In the genomic region with DNA sequence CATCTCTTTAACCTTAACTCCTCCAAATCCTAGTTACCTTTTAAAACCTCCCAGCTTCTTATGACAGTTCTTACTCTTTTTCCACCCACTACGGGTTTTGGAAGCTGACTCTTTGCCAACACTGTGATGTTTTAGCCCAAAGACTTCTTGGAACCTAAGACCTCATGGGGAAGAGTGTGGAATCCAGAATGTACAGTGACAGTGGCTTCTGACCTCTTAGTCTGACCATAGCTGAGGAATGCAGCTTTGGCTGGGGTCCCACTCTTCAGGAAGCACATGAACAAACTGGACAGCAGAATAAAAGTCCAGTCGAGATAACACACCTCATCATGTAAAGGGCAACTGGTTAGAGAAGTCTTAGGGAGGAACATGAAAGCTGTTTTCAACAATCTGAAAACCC, we compare ENCODE assay signal across 28 cellular contexts.
DNase-seq lines count a peak whose midpoint lies in the region; ATAC-seq, FAIRE-seq and TF ChIP-seq lines count a peak whose summit lies in the region.
"Had no signal": no experiment of that assay in that cellular context is flagged by ENCODE, and none has a peak within 500 bp of the region (broad histone marks: within the 10 kb centered on the region; RNA-seq: fewer than 3 reads in every experiment).

No MANE protein-coding gene starts in this region.

- ATAC-seq in upper lobe of left lung (ENCODE audit: low FRiP score in 2 of 2) = no peak
- ATAC-seq: activated T-cell treated with anti-CD3 and anti-CD28 coated beads, Interleukin-2, amount 50 U/mL, for 4 hours; gastroesophageal sphincter; T-helper 17 cell had no signal

- H3K36me3 Mint-ChIP-seq in endodermal cell (ENCODE audit: low read depth) = no peaks in the 10 kb centered on the region
- H3K36me3 Mint-ChIP-seq: CD4-positive, CD25-positive, alpha-beta regulatory T cell had no signal

- 72 to 80% methylated on average over 1 to 2 of the region's 2 CpGs for WGBS in endodermal cell (ENCODE audit: insufficient coverage in 1 of 2, insufficient read length in 1 of 2), 2 experiments
- whole genome bisulfite sequencing in liver = 49% methylated on average over 2 of the region's 2 CpGs
- 30 to 40% methylated on average over 2 of the region's 2 CpGs for WGBS in testis, 2 donors
- 46 to 48% methylated on average over 2 of the region's 2 CpGs for WGBS in upper lobe of left lung, 2 donors

- intact Hi-C loops in testis (cut with DNase I; ENCODE audit: low total_unique reads) (no loop called here), colonic mucosa (cut with DNase I) (no loop called here)

- H3K9me3 ChIP-seq in endodermal cell (ENCODE audit: control insufficient read depth, low read length) (no peaks in the 10 kb centered on the region), liver (ENCODE audit: control insufficient read depth in 4 of 4, low read length in 3 of 4) (no peaks in the 10 kb centered on the region), testis (no peaks in the 10 kb centered on the region), upper lobe of left lung (no peaks in the 10 kb centered on the region), colonic mucosa (no peaks in the 10 kb centered on the region)
- H3K9me3 ChIP-seq: gastroesophageal sphincter, thoracic aorta had no signal

- H3K27ac Mint-ChIP-seq in endodermal cell = no peak overlapping the region
- H3K27ac Mint-ChIP-seq: CD4-positive, CD25-positive, alpha-beta regulatory T cell; T-helper 17 cell had no signal

- H3K27me3 ChIP-seq in endodermal cell (ENCODE audit: control insufficient read depth, insufficient read depth, low read length, poor library complexity, severe bottlenecking) (no peaks in the 10 kb centered on the region), liver (ENCODE audit: control insufficient read depth in 4 of 4, insufficient read depth in 4 of 4, low read length in 3 of 4) (no peaks in the 10 kb centered on the region), testis (no peaks in the 10 kb centered on the region), upper lobe of left lung (no peaks in the 10 kb centered on the region), colonic mucosa (no peaks in the 10 kb centered on the region)
- H3K27me3 ChIP-seq: gastroesophageal sphincter had no signal

- TF ChIP-seq CTCF in endodermal cell (conservative IDR thresholded peaks at IDR 0.05) (no peak), liver (IDR thresholded peaks at IDR 0.05; ENCODE audit: low read depth, low read length, missing input control) (no peak), testis (IDR thresholded peaks at IDR 0.05) (no peak), upper lobe of left lung (IDR thresholded peaks at IDR 0.05) (no peak), colonic mucosa (IDR thresholded peaks at IDR 0.05) (no peak)

- H3K27ac ChIP-seq in endodermal cell (ENCODE audit: low read depth, low read length) = no peak overlapping the region
- no peak overlapping the region for H3K27ac ChIP-seq in liver (ENCODE audit: low read depth in 1 of 2, low read length in 2 of 2)
- peak overlapping the region; percentile 13 to 82 for H3K27ac ChIP-seq in testis
- no peak overlapping the region for H3K27ac ChIP-seq in upper lobe of left lung
- H3K27ac ChIP-seq in colonic mucosa = no peak overlapping the region
- H3K27ac ChIP-seq: gastroesophageal sphincter, thoracic aorta had no signal

- H3K9ac ChIP-seq in endodermal cell (ENCODE audit: extremely low read depth, low read length, poor library complexity, severe bottlenecking) = no peak overlapping the region
- H3K9ac ChIP-seq in liver (ENCODE audit: low read depth in 1 of 2, low read length in 2 of 2) = no peak overlapping the region
- no peak overlapping the region for H3K9ac ChIP-seq in colonic mucosa (ENCODE audit: low read depth in 2 of 2, low read length in 2 of 2)

- H3K4me1 ChIP-seq in endodermal cell (ENCODE audit: control insufficient read depth, insufficient read depth, low read length) (peaks cover 2% of the 10 kb centered on the region), liver (ENCODE audit: control insufficient read depth in 4 of 4, insufficient read depth in 4 of 4, low read length in 3 of 4) (peaks cover 0 to under 1% (median 0%) of the 10 kb centered on the region in 4 donors), testis (peaks cover 38% of the 10 kb centered on the region), upper lobe of left lung (no peaks in the 10 kb centered on the region), colonic mucosa (no peaks in the 10 kb centered on the region)
- H3K4me1 ChIP-seq: gastroesophageal sphincter had no signal

- H3K4me3 ChIP-seq in endodermal cell (ENCODE audit: low read length) (no peak overlapping the region), liver (ENCODE audit: low read depth in 1 of 3, low read length in 3 of 3) (no peak overlapping the region), testis (no peak overlapping the region), upper lobe of left lung (no peak overlapping the region), colonic mucosa (no peak overlapping the region)
- H3K4me3 ChIP-seq: gastroesophageal sphincter, thoracic aorta had no signal

- H3K36me3 ChIP-seq in endodermal cell (ENCODE audit: control insufficient read depth, insufficient read depth, low read length) = no peaks in the 10 kb centered on the region
- no peaks in the 10 kb centered on the region for H3K36me3 ChIP-seq in liver (ENCODE audit: control insufficient read depth in 4 of 4, insufficient read depth in 3 of 4, low read depth in 1 of 4, low read length in 3 of 4)
- no peaks in the 10 kb centered on the region for H3K36me3 ChIP-seq in testis (ENCODE audit: low read depth, missing control alignments)
- H3K36me3 ChIP-seq in upper lobe of left lung = no peaks in the 10 kb centered on the region
- no peaks in the 10 kb centered on the region for H3K36me3 ChIP-seq in colonic mucosa
- H3K36me3 ChIP-seq: gastroesophageal sphincter, thoracic aorta had no signal

- TF ChIP-seq EP300 in upper lobe of left lung (IDR thresholded peaks at IDR 0.05) = no peak

- peaks cover 3% of the 10 kb centered on the region for H3K9me3 Mint-ChIP-seq in endodermal cell
- H3K9me3 Mint-ChIP-seq: activated T-cell treated with anti-CD3 and anti-CD28 coated beads, Interleukin-2, amount 50 U/mL, for 4 hours had no signal

- FAIRE-seq in RCC 7860 (lab: Jason Lieb, UNC) = peak; percentile 42
- FAIRE-seq: keratinocyte had no signal

- peaks cover 23% of the 10 kb centered on the region for H3K4me1 Mint-ChIP-seq in endodermal cell
- H3K4me1 Mint-ChIP-seq: CD4-positive, CD25-positive, alpha-beta regulatory T cell had no signal

- no peaks in the 10 kb centered on the region for H3K27me3 Mint-ChIP-seq in endodermal cell (ENCODE audit: insufficient read depth)
- H3K27me3 Mint-ChIP-seq: T-helper 17 cell had no signal

- peak; percentile 29 for DNase-seq in RCC 7860 (ENCODE audit: low spot score)
- peak; percentile 20 for DNase-seq in endodermal cell
- DNase-seq in testis = peak; percentile 39
- no peak for DNase-seq in upper lobe of left lung
- DNase-seq in colonic mucosa = no peak
- no peak for DNase-seq in NCI-H146 treated with DMSO at 0.1 percent for 48 hours (lab: John Stamatoyannopoulos, UW; ENCODE audit: unreplicated experiment)
- DNase-seq: activated CD4-positive, alpha-beta T cell treated with anti-CD3 and anti-CD28 coated beads for 4 hours; activated naive CD4-positive, alpha-beta T cell; activated T-cell treated with anti-CD3 and anti-CD28 coated beads, Interleukin-2, amount 50 U/mL, for 4 hours; anterior cingulate cortex; caudate nucleus; CD4-positive, CD25-positive, alpha-beta regulatory T cell; H7; Kasumi-1; mammary epithelial cell; NCI-H1092 treated with DMSO at 0.1 percent for 48 hours; NCI-H2029; NCI-H526 treated with DMSO at 0.1 percent for 48 hours; nucleus accumbens; retina; RPMI8226; stimulated activated CD4-positive, alpha-beta T cell treated with anti-CD3 and anti-CD28 coated beads, Interleukin-4, amount 100 ng/mL, for 4 hours; stimulated activated naive CD4-positive, alpha-beta T cell; T-helper 17 cell had no signal

- TF ChIP-seq POLR2A in testis (IDR thresholded peaks at IDR 0.05) = no peak
- no peak for TF ChIP-seq POLR2A in upper lobe of left lung (IDR thresholded peaks at IDR 0.05)

- no peak overlapping the region for H3K4me3 Mint-ChIP-seq in endodermal cell
- H3K4me3 Mint-ChIP-seq: activated T-cell treated with anti-CD3 and anti-CD28 coated beads, Interleukin-2, amount 50 U/mL, for 4 hours; CD4-positive, CD25-positive, alpha-beta regulatory T cell; T-helper 17 cell had no signal

- TF ChIP-seq RAD21 in liver (IDR thresholded peaks at IDR 0.05) = peak in 1 of 2 donors; percentile 14

TF ChIP-seq in liver, 16 proteins besides CTCF, POLR2A, EP300 and RAD21:
- no peak for TF ChIP-seq FOXA1 (IDR thresholded peaks at IDR 0.05)
- TF ChIP-seq HNF4A (conservative IDR thresholded peaks at IDR 0.05) = peak in 1 of 2 donors; percentile 44
- TF ChIP-seq NR2F2 (IDR thresholded peaks at IDR 0.05) = peak; percentile 45
- peak in 1 of 2 donors; percentile 4 for TF ChIP-seq RXRA (IDR thresholded peaks at IDR 0.05)

Comparison
In these comparisons a context has a peak if more than half of its experiments do, and no peak if none do; other contexts are left out.
1. DNase-seq: peak in RCC 7860 (single experiment), endodermal cell (single experiment) and testis (single experiment); none in upper lobe of left lung (0 of 2), colonic mucosa (single experiment) and NCI-H146 treated with DMSO at 0.1 percent for 48 hours (single experiment).
2. H3K27ac ChIP-seq: peak in testis (2 of 2); none in endodermal cell (single experiment), liver (0 of 2), upper lobe of left lung (0 of 4) and colonic mucosa (single experiment).